Comparison of ENCODE assay signal across 8 cellular contexts in genomic region chr6:13924146-13924948, GRCh38. TPM values are rescaled to one million over a fixed set of nuclear protein-coding genes. Genes with fewer than 3 reads are reported as not detected.
DNase-seq lines count a peak whose midpoint lies in the region; ATAC-seq and TF ChIP-seq lines count a peak whose summit lies in the region.

No MANE protein-coding gene starts in this region.

- no peak for TF ChIP-seq CTCF in upper lobe of right lung (IDR thresholded peaks at IDR 0.05)

- peak; percentile 71 for DNase-seq in NCI-H1436 (lab: John Stamatoyannopoulos, UW)
- DNase-seq in NCI-H1436 treated with DMSO at 0.1 percent for 48 hours (lab: John Stamatoyannopoulos, UW), result no peak
- DNase-seq in NCI-H1105 (lab: John Stamatoyannopoulos, UW), result peak; percentile 80
- DNase-seq in T1000 (lab: John Stamatoyannopoulos, UW), result peak; percentile 54
- peak; percentile 13 for DNase-seq in effector CD4-positive, alpha-beta T cell
- peak; percentile 76 for DNase-seq in upper lobe of right lung
- no peak for DNase-seq in KG1 (lab: John Stamatoyannopoulos, UW)

- no peaks in the 10 kb centered on the region for H3K36me3 ChIP-seq in mesodermal cell (ENCODE audit: control insufficient read depth, insufficient read depth, low read length)
- H3K36me3 ChIP-seq in upper lobe of right lung, result no peaks in the 10 kb centered on the region

- WGBS in mesodermal cell (ENCODE audit: insufficient coverage in 2 of 2), 2 experiments, result 0% methylated on average over 4 to 17 of the region's 37 CpGs

- H3K4me1 ChIP-seq in mesodermal cell (ENCODE audit: control insufficient read depth, insufficient read depth, low read length, poor library complexity, severe bottlenecking) (no peaks in the 10 kb centered on the region), upper lobe of right lung (no peaks in the 10 kb centered on the region)

- intact Hi-C loops in upper lobe of right lung (cut with DNase I), result no loop called here

- H3K4me3 ChIP-seq in mesodermal cell (ENCODE audit: extremely low read depth, insufficient read depth, low read length, poor library complexity, severe bottlenecking) (peak overlapping the region; percentile 54), upper lobe of right lung (peak overlapping the region; percentile 48)

- H3K9me3 ChIP-seq in mesodermal cell (ENCODE audit: control insufficient read depth, low read length) (no peaks in the 10 kb centered on the region), upper lobe of right lung (no peaks in the 10 kb centered on the region)

- H3K27me3 ChIP-seq in upper lobe of right lung, result peaks cover 43% of the 10 kb centered on the region

- peak; percentile 78 for ATAC-seq in upper lobe of right lung

- peak overlapping the region; percentile 78 for H3K27ac ChIP-seq in mesodermal cell (ENCODE audit: low read depth, low read length, severe bottlenecking)
- peak overlapping the region; percentile 56 for H3K27ac ChIP-seq in upper lobe of right lung

RNA-seq across cellular contexts. Expression of gene RNF182, which starts 0.4 kb away (rescaled TPM):
- polyA plus RNA-seq in mesodermal cell (2013, experiment 1 of 2), result 6.0 TPM
- polyA plus RNA-seq in mesodermal cell (2013, experiment 2 of 2), result 6.0 TPM
- total RNA-seq in upper lobe of right lung, result 6.1 TPM

Comparison
In these comparisons a context has a peak if more than half of its experiments do, and no peak if none do; other contexts are left out.
1. DNase-seq: peak in NCI-H1436 (single experiment), NCI-H1105 (single experiment), T1000 (single experiment), effector CD4-positive, alpha-beta T cell (single experiment) and upper lobe of right lung (single experiment); none in NCI-H1436 treated with DMSO at 0.1 percent for 48 hours (single experiment) and KG1 (single experiment).